ENCODE assay signal across 1 cellular context in genomic region chr3:195140816-195141793, GRCh38.
TF ChIP-seq lines count a peak whose summit lies in the region.

No MANE protein-coding gene starts in this region.

TF ChIP-seq in K562, 482 proteins besides CTCF, POLR2A, EP300 and RAD21 (continued from another document and continues in another):
- TF ChIP-seq MTF1 (CRISPR knock-in tag; IDR thresholded peaks at IDR 0.05; ENCODE audit: borderline replicate concordance), result no peak
- TF ChIP-seq SMAD3 (CRISPR knock-in tag; conservative IDR thresholded peaks at IDR 0.05), result no peak
- TF ChIP-seq CTCFL (IDR thresholded peaks at IDR 0.05; ENCODE audit: borderline replicate concordance, insufficient read depth, low read depth, low read length, poor library complexity, severe bottlenecking), result no peak
- TF ChIP-seq NFE2L1 (tag; IDR thresholded peaks at IDR 0.05; ENCODE audit: borderline replicate concordance, low read depth), result no peak
- no peak for TF ChIP-seq ZNF146 (CRISPR knock-in tag; IDR thresholded peaks at IDR 0.05; ENCODE audit: unreplicated experiment)
- TF ChIP-seq HDAC6 (IDR thresholded peaks at IDR 0.05; ENCODE audit: low read depth, low read length), result no peak
- TF ChIP-seq HMBOX1 (IDR thresholded peaks at IDR 0.05), result no peak
- TF ChIP-seq MTA3 (IDR thresholded peaks at IDR 0.05; ENCODE audit: borderline replicate concordance), result peak; percentile 95
- TF ChIP-seq NR2C1 (IDR thresholded peaks at IDR 0.05), result peak; percentile 37; the same call in 1 of the 2 replicates
- TF ChIP-seq NR2C1 (tag; IDR thresholded peaks at IDR 0.05), result peak; percentile 75; the same call in 1 of the 2 replicates
- TF ChIP-seq SNRNP70 (optimal IDR thresholded peaks at IDR 0.05; ENCODE audit: low read depth, low read length), result no peak
- TF ChIP-seq THAP7 (CRISPR knock-in tag; IDR thresholded peaks at IDR 0.05), result no peak
- 0 out of 2 replicates have a peak, but pooled peaks have one; percentile 20 for TF ChIP-seq KLF6 (CRISPR knock-in tag; IDR thresholded peaks at IDR 0.05; ENCODE audit: borderline replicate concordance)
- no peak for TF ChIP-seq DLX4 (CRISPR knock-in tag; IDR thresholded peaks at IDR 0.05)
- TF ChIP-seq GABPB2 (CRISPR knock-in tag; conservative IDR thresholded peaks at IDR 0.05), result no peak
- TF ChIP-seq ZNF140 (CRISPR knock-in tag; IDR thresholded peaks at IDR 0.05), result peak; percentile 64; the same call in 1 of the 2 replicates
- no peak for TF ChIP-seq REST (CRISPR knock-in tag; IDR thresholded peaks at IDR 0.05; ENCODE audit: low read depth)
- no peak for TF ChIP-seq PYGO2 (tag; IDR thresholded peaks at IDR 0.05)
- TF ChIP-seq ARID2 (IDR thresholded peaks at IDR 0.05), result no peak
- no peak for TF ChIP-seq ID3 (CRISPR knock-in tag; IDR thresholded peaks at IDR 0.05)
- peak; percentile 75; the same call in 1 of the 2 replicates for TF ChIP-seq ID3 (tag; IDR thresholded peaks at IDR 0.05)
- no peak for TF ChIP-seq BCL6 (CRISPR knock-in tag; IDR thresholded peaks at IDR 0.05)
- TF ChIP-seq MLLT1 (IDR thresholded peaks at IDR 0.05), result no peak
- no peak for TF ChIP-seq ZNF586 (CRISPR knock-in tag; conservative IDR thresholded peaks at IDR 0.05)
- TF ChIP-seq JUND (IDR thresholded peaks at IDR 0.05; ENCODE audit: borderline replicate concordance, low read depth, low read length), result peak; percentile 95
- peak; percentile 91 for TF ChIP-seq JUND (tag; IDR thresholded peaks at IDR 0.05; ENCODE audit: borderline replicate concordance, low read depth, low read length)
- no peak; the same call in 1 of the 2 replicates for TF ChIP-seq ZNF41 (CRISPR knock-in tag; conservative IDR thresholded peaks at IDR 0.05)
- peak; percentile 97 for TF ChIP-seq SMARCA4 (IDR thresholded peaks at IDR 0.05)
- no peak for TF ChIP-seq ZNF184 (CRISPR knock-in tag; IDR thresholded peaks at IDR 0.05)
- TF ChIP-seq ZNF444 (CRISPR knock-in tag; IDR thresholded peaks at IDR 0.05), result no peak
- TF ChIP-seq TSHZ1 (CRISPR knock-in tag; IDR thresholded peaks at IDR 0.05), result no peak
- TF ChIP-seq TFAP4 (CRISPR knock-in tag; IDR thresholded peaks at IDR 0.05; ENCODE audit: borderline replicate concordance), result peak; percentile 74
- TF ChIP-seq BHLHE40 (IDR thresholded peaks at IDR 0.05; ENCODE audit: low read length), result no peak
- TF ChIP-seq NFIX (CRISPR knock-in tag; IDR thresholded peaks at IDR 0.05; ENCODE audit: low read depth), result no peak
- peak; percentile 92 for TF ChIP-seq NCOR1 (IDR thresholded peaks at IDR 0.05)
- TF ChIP-seq ATF6 (CRISPR knock-in tag; IDR thresholded peaks at IDR 0.05), result no peak
- TF ChIP-seq ZNF384 (IDR thresholded peaks at IDR 0.05; ENCODE audit: low read depth, low read length), result no peak
- no peak for TF ChIP-seq KLF13 (tag; IDR thresholded peaks at IDR 0.05; ENCODE audit: borderline replicate concordance, low read depth)
- TF ChIP-seq HCFC1 (IDR thresholded peaks at IDR 0.05; ENCODE audit: low read depth, low read length), result no peak
- TF ChIP-seq PCBP1 (IDR thresholded peaks at IDR 0.05; ENCODE audit: low read depth, low read length, poor library complexity, severe bottlenecking), result no peak
- TF ChIP-seq TBL1XR1 (IDR thresholded peaks at IDR 0.05; ENCODE audit: low read length in 2 of 2), result peak in 1 of 2 experiments; percentile 89; a peak in 2 of 4 replicates
- peak; percentile 89; the same call in 1 of the 2 replicates for TF ChIP-seq ARID3A (IDR thresholded peaks at IDR 0.05; ENCODE audit: borderline replicate concordance, low read depth, low read length)
- TF ChIP-seq SOX6 (IDR thresholded peaks at IDR 0.05), result peak; percentile 95
- TF ChIP-seq KDM4B (IDR thresholded peaks at IDR 0.05; ENCODE audit: borderline replicate concordance in 2 of 2, low read depth in 1 of 2), result no peak
- peak; percentile 98 for TF ChIP-seq CXXC5 (CRISPR knock-in tag; IDR thresholded peaks at IDR 0.05)
- TF ChIP-seq ZNF324 (CRISPR knock-in tag; IDR thresholded peaks at IDR 0.05), result no peak
